ENCODE assay signal across 2 cellular contexts in genomic region chr1:160705824-160706223, GRCh38. TPM values are rescaled to one million over a fixed set of nuclear protein-coding genes. Genes with fewer than 3 reads are reported as not detected.
"Had no signal": no experiment of that assay in that cellular context is flagged by ENCODE, and none has a peak within 500 bp of the region (broad histone marks: within the 10 kb centered on the region; RNA-seq: fewer than 3 reads in every experiment).

No MANE protein-coding gene starts in this region.

RNA-seq across cellular contexts. Expression of gene CD48, which starts 5.8 kb away (rescaled TPM):
- total RNA-seq: cardiac muscle cell, neural crest cell had no signal
- polyA plus RNA-seq: cardiac muscle cell had no signal

RNA-seq across cellular contexts. Expression of gene SLAMF7, which starts 33.2 kb away (rescaled TPM):
- total RNA-seq: cardiac muscle cell, neural crest cell had no signal
- polyA plus RNA-seq: cardiac muscle cell had no signal

RNA-seq across cellular contexts. Expression of gene SLAMF1, which starts 59.0 kb away (rescaled TPM):
- total RNA-seq: cardiac muscle cell, neural crest cell had no signal
- polyA plus RNA-seq: cardiac muscle cell had no signal
